ENCODE assay signal across 13 cellular contexts in genomic region chr11:290621-291231, GRCh38. TPM values are rescaled to one million over a fixed set of nuclear protein-coding genes. Genes with fewer than 3 reads are reported as not detected.
A peak's percentile ranks its signal among the peaks of the same experiment; 100 is the strongest.
DNase-seq lines count a peak whose midpoint lies in the region; ATAC-seq and TF ChIP-seq lines count a peak whose summit lies in the region.
"Had no signal": no experiment of that assay in that cellular context is flagged by ENCODE, and none has a peak within 500 bp of the region (broad histone marks: within the 10 kb centered on the region; RNA-seq: fewer than 3 reads in every experiment).

No MANE protein-coding gene starts in this region.

- H2BK12ac ChIP-seq in trophoblast cell (ENCODE audit: low read length), result no peak overlapping the region

- ATAC-seq in left ventricle myocardium superior (no peak), GM18519 (IDR thresholded peaks at IDR 0.05; ENCODE audit: low FRiP score, unreplicated experiment) (no peak)
- ATAC-seq in activated CD4-positive, CD25-positive, alpha-beta regulatory T cell treated with anti-CD3 and anti-CD28 coated beads, Interleukin-2, amount 50 U/mL, for 24 hours, result no peak

- WGBS in trophoblast cell (ENCODE audit: extremely low coverage, insufficient coverage, insufficient read length), result no CpG with 5 or more reads among the region's 13 CpGs

- H3K27me3 Mint-ChIP-seq in T-helper 1 cell treated with Interleukin-12 subunit alpha and Interleukin-12 subunit beta and Interleukin-4 antibody, amounts not matched to agents 30 μg/mL and 1 μg/mL, for 36 hours (ENCODE audit: low read depth), result peaks cover 9% of the 10 kb centered on the region

- H3K23ac ChIP-seq in trophoblast cell (ENCODE audit: low read length), result no peak overlapping the region

- H4K12ac ChIP-seq in trophoblast cell (ENCODE audit: low read depth, low read length), result no peak overlapping the region

- H3K18ac ChIP-seq in trophoblast cell (ENCODE audit: low read length), result peak overlapping the region; percentile 18

- H4K20me1 ChIP-seq in DOHH2 (ENCODE audit: control insufficient read depth, insufficient read depth, low read depth, low read length), result no peaks in the 10 kb centered on the region

- H2BK5ac ChIP-seq in trophoblast cell (ENCODE audit: low read depth, low read length, poor library complexity), result no peak overlapping the region

- H3K27ac ChIP-seq in DOHH2 (ENCODE audit: low read depth, low read length) (no peak overlapping the region), trophoblast cell (ENCODE audit: low read depth, low read length) (no peak overlapping the region)

- peaks cover 6% of the 10 kb centered on the region for H3K79me1 ChIP-seq in trophoblast cell (ENCODE audit: low read length)

- H3K4me2 ChIP-seq in DOHH2 (ENCODE audit: low read length), result peak overlapping the region; percentile 71; the same call in 1 of the 2 replicates
- H3K4me2 ChIP-seq in trophoblast cell (ENCODE audit: low read length), result no peak overlapping the region

- no peaks in the 10 kb centered on the region for H3K9me2 ChIP-seq in DOHH2 (replicated peaks; ENCODE audit: control insufficient read depth, low read length)

- H3K4me3 Mint-ChIP-seq in T-helper 1 cell treated with Interleukin-12 subunit alpha and Interleukin-12 subunit beta and Interleukin-4 antibody, amounts not matched to agents 30 μg/mL and 1 μg/mL, for 36 hours, result peak overlapping the region; percentile 72

- H3K4me3 ChIP-seq in DOHH2 (ENCODE audit: low read length) (no peak overlapping the region), trophoblast cell (ENCODE audit: low read depth, low read length) (no peak overlapping the region)

- H3K9ac ChIP-seq in trophoblast cell (ENCODE audit: low read length), result no peak overlapping the region

- H2BK120ac ChIP-seq in trophoblast cell (ENCODE audit: insufficient read depth, low read length, poor library complexity), result no peak overlapping the region

- intact Hi-C loops in left ventricle myocardium superior (cut with micrococcal nuclease), result no loop called here

- H3K4me1 ChIP-seq in DOHH2 (ENCODE audit: control insufficient read depth, low read length) (peaks cover 31% of the 10 kb centered on the region), trophoblast cell (ENCODE audit: control insufficient read depth in 1 of 2, insufficient read depth in 2 of 2, low read length in 2 of 2) (peaks cover 24 to 28% of the 10 kb centered on the region in 2 experiments)

- no peak overlapping the region for H4K91ac ChIP-seq in trophoblast cell (ENCODE audit: low read depth, low read length)

- H3K27me3 ChIP-seq in DOHH2 (ENCODE audit: control insufficient read depth, low read length), result peaks cover 18% of the 10 kb centered on the region
- H3K27me3 ChIP-seq in trophoblast cell (ENCODE audit: insufficient read depth, low read length), result no peaks in the 10 kb centered on the region

- H4K8ac ChIP-seq in trophoblast cell (ENCODE audit: low read depth, low read length), result no peak overlapping the region

- H2AK5ac ChIP-seq in trophoblast cell (ENCODE audit: low read length), result no peak overlapping the region

- no peaks in the 10 kb centered on the region for H3K9me3 Mint-ChIP-seq in T-helper 1 cell treated with Interleukin-12 subunit alpha and Interleukin-12 subunit beta and Interleukin-4 antibody, amounts not matched to agents 30 μg/mL and 1 μg/mL, for 36 hours

- DNase-seq in left ventricle myocardium superior (peak; percentile 17), trophoblast cell (no peak), Ammon's horn (ENCODE audit: low spot score) (no peak), C1 segment of cervical spinal cord (lab: John Stamatoyannopoulos, UW) (no peak)
- DNase-seq: DMS79, NCI-H1092 treated with DMSO at 0.1 percent for 48 hours, NCI-H69 had no signal

- H3K9me3 ChIP-seq in DOHH2 (ENCODE audit: control insufficient read depth, insufficient read depth, low read length) (no peaks in the 10 kb centered on the region), trophoblast cell (ENCODE audit: insufficient read depth, low read depth, low read length) (no peaks in the 10 kb centered on the region)
- H3K9me3 ChIP-seq: HAP-1 had no signal

- H3K36me3 ChIP-seq in DOHH2 (ENCODE audit: control insufficient read depth, low read length) (no peaks in the 10 kb centered on the region), trophoblast cell (ENCODE audit: control insufficient read depth in 1 of 2, insufficient read depth in 2 of 2, low read length in 2 of 2) (peaks cover 21 to 25% of the 10 kb centered on the region in 2 experiments)

- H2AFZ ChIP-seq in trophoblast cell (ENCODE audit: insufficient read depth, low read length, poor library complexity), result no peak overlapping the region

- H3K36me3 Mint-ChIP-seq in T-helper 1 cell treated with Interleukin-12 subunit alpha and Interleukin-12 subunit beta and Interleukin-4 antibody, amounts not matched to agents 30 μg/mL and 1 μg/mL, for 36 hours (ENCODE audit: low read depth), result peaks cover 11% of the 10 kb centered on the region

- H3K79me2 ChIP-seq in DOHH2 (ENCODE audit: control insufficient read depth, low read length), result no peaks in the 10 kb centered on the region
- H3K79me2 ChIP-seq in trophoblast cell (ENCODE audit: control insufficient read depth, insufficient read depth, low read length, poor library complexity), result peaks cover 6% of the 10 kb centered on the region

- H3F3A ChIP-seq in DOHH2 (ENCODE audit: control insufficient read depth, insufficient read depth), result no peaks in the 10 kb centered on the region

- H3K4ac ChIP-seq in trophoblast cell (ENCODE audit: low read depth, low read length), result no peak overlapping the region

- H3K4me1 Mint-ChIP-seq in T-helper 1 cell treated with Interleukin-12 subunit alpha and Interleukin-12 subunit beta and Interleukin-4 antibody, amounts not matched to agents 30 μg/mL and 1 μg/mL, for 36 hours (ENCODE audit: low read depth), result peaks cover 19% of the 10 kb centered on the region

- H3K27ac Mint-ChIP-seq in T-helper 1 cell treated with Interleukin-12 subunit alpha and Interleukin-12 subunit beta and Interleukin-4 antibody, amounts not matched to agents 30 μg/mL and 1 μg/mL, for 36 hours, result peak overlapping the region; percentile 8

- no peak for TF ChIP-seq CTCF in DOHH2 (IDR thresholded peaks at IDR 0.05; ENCODE audit: low read depth, low read length, poor library complexity, severe bottlenecking)

- no peak overlapping the region for H3K14ac ChIP-seq in trophoblast cell (ENCODE audit: low read length)

RNA-seq across cellular contexts. Expression of gene PGGHG, which starts 1.8 kb away (rescaled TPM):
- 7.2 TPM for total RNA-seq in left ventricle myocardium superior
- 35.5 and 36.9 TPM in 2 replicates for polyA plus RNA-seq in trophoblast cell (2013)

RNA-seq across cellular contexts. Expression of gene IFITM5, which starts 8.6 kb away (rescaled TPM):
- total RNA-seq in left ventricle myocardium superior, result not detected
- not detected in 2 replicates for polyA plus RNA-seq in trophoblast cell (2013)
- polyA plus RNA-seq: neural cell had no signal

RNA-seq across cellular contexts. Expression of gene NLRP6, which starts 12.5 kb away (rescaled TPM):
- 0.32 TPM for total RNA-seq in left ventricle myocardium superior
- not detected in 2 replicates for polyA plus RNA-seq in trophoblast cell (2013)
- polyA plus RNA-seq: neural cell had no signal

RNA-seq across cellular contexts. Expression of gene IFITM2, which starts 16.9 kb away (rescaled TPM):
- 200 TPM for total RNA-seq in left ventricle myocardium superior
- polyA plus RNA-seq in trophoblast cell (2013), result 165 and 166 TPM in 2 replicates
- polyA plus RNA-seq: neural cell had no signal

RNA-seq across cellular contexts. Expression of gene IFITM1, which starts 23.1 kb away (rescaled TPM):
- 101 TPM for total RNA-seq in left ventricle myocardium superior
- 84.5 and 88.4 TPM in 2 replicates for polyA plus RNA-seq in trophoblast cell (2013)
